Comparison of ENCODE assay signal across 8 cellular contexts in the genomic region with DNA sequence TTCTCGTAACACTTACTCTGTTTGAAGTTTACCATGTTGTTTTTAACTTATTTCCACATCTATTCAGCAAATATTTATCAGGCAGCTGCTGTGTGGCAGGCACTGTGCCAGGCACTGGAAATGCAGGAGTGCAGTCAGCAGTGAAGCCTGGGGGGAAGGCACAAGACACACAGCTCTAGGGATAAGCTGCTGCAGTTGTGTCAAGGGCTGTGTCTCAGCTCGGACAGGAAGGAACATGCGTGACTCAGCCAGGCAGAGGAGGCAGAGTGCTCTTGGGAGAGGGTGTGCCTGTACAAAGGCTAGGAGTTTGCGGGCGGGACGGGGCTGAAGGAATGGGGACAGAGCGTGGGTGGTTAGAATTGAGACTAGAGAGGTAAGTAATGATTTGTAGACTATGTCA. TPM values are rescaled to one million over a fixed set of nuclear protein-coding genes. Genes with fewer than 3 reads are reported as not detected.
A peak's percentile ranks its signal among the peaks of the same experiment; 100 is the strongest.
DNase-seq lines count a peak whose midpoint lies in the region; ATAC-seq and TF ChIP-seq lines count a peak whose summit lies in the region.

No MANE protein-coding gene starts in this region.

- H3K4me1 Mint-ChIP-seq in Calu3 (ENCODE audit: low read depth, unreplicated experiment), result peaks cover 31% of the 10 kb centered on the region
- peaks cover 6% of the 10 kb centered on the region for H3K4me1 Mint-ChIP-seq in Caco-2 (ENCODE audit: low read depth, unreplicated experiment)

- H3K27me3 ChIP-seq in foreskin keratinocyte (no peaks in the 10 kb centered on the region), WERI-Rb-1 (ENCODE audit: insufficient read depth, low read depth, severe bottlenecking) (no peaks in the 10 kb centered on the region), Caco-2 (replicated peaks; ENCODE audit: control insufficient read depth, insufficient read depth, low read length) (no peaks in the 10 kb centered on the region)

- H3K27me3 Mint-ChIP-seq in Calu3 (ENCODE audit: unreplicated experiment), result no peaks in the 10 kb centered on the region
- H3K27me3 Mint-ChIP-seq in Caco-2 (ENCODE audit: insufficient read depth, unreplicated experiment), result no peaks in the 10 kb centered on the region

- no peak overlapping the region for H3K4me3 ChIP-seq in WERI-Rb-1 (ENCODE audit: low read depth, low read length)
- no peak overlapping the region for H3K4me3 ChIP-seq in Caco-2 (ENCODE audit: low read depth, low read length)

- CTCF ChIA-PET in Calu3 (lab: Charles Lee), result interaction anchor here (1.1 to 1.6 kb wide), 5 partner anchors 16 to 436 kb away, joined by 3 to 7 read pairs (median 4); a partner anchor contains a TSS
- CTCF ChIA-PET in Caco-2 (lab: Charles Lee), result no interaction called here

- H3K36me3 Mint-ChIP-seq in Calu3 (ENCODE audit: insufficient read depth, unreplicated experiment) (peaks cover 12% of the 10 kb centered on the region), Caco-2 (ENCODE audit: insufficient read depth, unreplicated experiment) (no peaks in the 10 kb centered on the region)

- no peak for TF ChIP-seq CTCF in Calu3 (IDR thresholded peaks at IDR 0.05; ENCODE audit: unreplicated experiment)
- TF ChIP-seq CTCF in foreskin keratinocyte (conservative IDR thresholded peaks at IDR 0.05), result no peak
- no peak for TF ChIP-seq CTCF in WERI-Rb-1 (IDR thresholded peaks at IDR 0.05; ENCODE audit: low read depth, low read length)
- TF ChIP-seq CTCF in Caco-2 (IDR thresholded peaks at IDR 0.05; ENCODE audit: insufficient read depth in 1 of 2, low read depth in 1 of 2, low read length in 1 of 2, severe bottlenecking in 1 of 2, unreplicated experiment in 1 of 2), result no peak

- POLR2A ChIA-PET in Caco-2 (lab: Charles Lee), result interaction anchor here (1.2 kb wide), 1 partner anchor 25 kb away, joined by 3 read pairs; a partner anchor contains a TSS

- BruUV-seq in Calu3 (replicated peaks; lab: Mats Ljungman, UMichigan) (no TSS peak), Caco-2 (replicated peaks; lab: Mats Ljungman, UMichigan) (no TSS peak)

- H3K9me3 Mint-ChIP-seq in Calu3 (ENCODE audit: low read depth, unreplicated experiment), result no peaks in the 10 kb centered on the region
- no peaks in the 10 kb centered on the region for H3K9me3 Mint-ChIP-seq in Caco-2 (ENCODE audit: unreplicated experiment)

- H3K9me3 ChIP-seq in WERI-Rb-1 (ENCODE audit: severe bottlenecking), result no peaks in the 10 kb centered on the region
- no peaks in the 10 kb centered on the region for H3K9me3 ChIP-seq in Caco-2

- H3K4me3 Mint-ChIP-seq in Calu3 (ENCODE audit: low read depth, unreplicated experiment), result peak overlapping the region; percentile 14
- no peak overlapping the region for H3K4me3 Mint-ChIP-seq in Caco-2 (ENCODE audit: unreplicated experiment)

- H3K36me3 ChIP-seq in WERI-Rb-1, result peaks cover 31% of the 10 kb centered on the region
- H3K36me3 ChIP-seq in Caco-2 (ENCODE audit: control insufficient read depth, insufficient read depth, low read length), result no peaks in the 10 kb centered on the region

- H3K4me1 ChIP-seq in foreskin keratinocyte (peaks cover 26% of the 10 kb centered on the region), Caco-2 (peaks cover 3% of the 10 kb centered on the region; the same call in 1 of the 2 replicates)

- intact Hi-C loops in Calu3 (cut with micrococcal nuclease; ENCODE audit: unreplicated experiment), result loop anchor here (1.0 to 10.0 kb wide), 3 partner anchors 25 to 224 kb away; a partner anchor contains a TSS
- intact Hi-C loops in posterior vena cava (cut with DNase I), result loop anchor here in 1 of 2 donors (5.0 kb wide), 1 partner anchor 421 kb away; no protein-coding TSS in a partner anchor
- intact Hi-C loops in Caco-2 (cut with micrococcal nuclease; ENCODE audit: unreplicated experiment), result no loop called here

- ATAC-seq in SK-N-SH treated with all-trans-retinoic acid at 6 μM for 48 hours (peak; percentile 58), foreskin keratinocyte (peak; percentile 94), HG02623 (IDR thresholded peaks at IDR 0.05; ENCODE audit: unreplicated experiment) (no peak)

- DNase-seq in Calu3 (peak; percentile 72), foreskin keratinocyte (peak; percentile 70 to 84), posterior vena cava (ENCODE audit: low spot score) (peak; percentile 93), WERI-Rb-1 (no peak), Caco-2 (no peak), ecto neural progenitor cell (ENCODE audit: low spot score) (no peak)

- peak overlapping the region; percentile 53 for H3K27ac ChIP-seq in foreskin keratinocyte
- no peak overlapping the region for H3K27ac ChIP-seq in WERI-Rb-1

- H3K27ac Mint-ChIP-seq in Calu3 (ENCODE audit: unreplicated experiment), result peak overlapping the region; percentile 14
- no peak overlapping the region for H3K27ac Mint-ChIP-seq in Caco-2 (ENCODE audit: unreplicated experiment)

TF ChIP-seq in SK-N-SH treated with all-trans-retinoic acid at 6 μM for 48 hours, 23 proteins besides CTCF, POLR2A, EP300 and RAD21:
- no peak for TF ChIP-seq BACH2 (CRISPR knock-in tag; IDR thresholded peaks at IDR 0.05; ENCODE audit: borderline replicate concordance)
- TF ChIP-seq, protein P1, sequence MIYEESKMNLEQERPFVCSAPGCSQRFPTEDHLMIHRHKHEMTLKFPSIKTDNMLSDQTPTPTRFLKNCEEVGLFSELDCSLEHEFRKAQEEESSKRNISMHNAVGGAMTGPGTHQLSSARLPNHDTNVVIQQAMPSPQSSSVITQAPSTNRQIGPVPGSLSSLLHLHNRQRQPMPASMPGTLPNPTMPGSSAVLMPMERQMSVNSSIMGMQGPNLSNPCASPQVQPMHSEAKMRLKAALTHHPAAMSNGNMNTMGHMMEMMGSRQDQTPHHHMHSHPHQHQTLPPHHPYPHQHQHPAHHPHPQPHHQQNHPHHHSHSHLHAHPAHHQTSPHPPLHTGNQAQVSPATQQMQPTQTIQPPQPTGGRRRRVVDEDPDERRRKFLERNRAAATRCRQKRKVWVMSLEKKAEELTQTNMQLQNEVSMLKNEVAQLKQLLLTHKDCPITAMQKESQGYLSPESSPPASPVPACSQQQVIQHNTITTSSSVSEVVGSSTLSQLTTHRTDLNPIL (CRISPR knock-in tag; IDR thresholded peaks at IDR 0.05; ENCODE audit: low read depth), result no peak
- TF ChIP-seq OSR1 (CRISPR knock-in tag; IDR thresholded peaks at IDR 0.05), result no peak
- TF ChIP-seq ZNF70 (CRISPR knock-in tag; IDR thresholded peaks at IDR 0.05), result no peak
- no peak for TF ChIP-seq ZFP30 (CRISPR knock-in tag; IDR thresholded peaks at IDR 0.05)
- no peak for TF ChIP-seq GLIS3 (CRISPR knock-in tag; IDR thresholded peaks at IDR 0.05)
- TF ChIP-seq PPARA (CRISPR knock-in tag; IDR thresholded peaks at IDR 0.05; ENCODE audit: borderline replicate concordance), result no peak
- no peak for TF ChIP-seq ISL1 (CRISPR knock-in tag; IDR thresholded peaks at IDR 0.05)
- TF ChIP-seq RARB (CRISPR knock-in tag; IDR thresholded peaks at IDR 0.05), result no peak
- TF ChIP-seq CSDC2 (CRISPR knock-in tag; IDR thresholded peaks at IDR 0.05), result no peak
- no peak for TF ChIP-seq SNAI2 (CRISPR knock-in tag; IDR thresholded peaks at IDR 0.05)
- TF ChIP-seq, protein P2, sequence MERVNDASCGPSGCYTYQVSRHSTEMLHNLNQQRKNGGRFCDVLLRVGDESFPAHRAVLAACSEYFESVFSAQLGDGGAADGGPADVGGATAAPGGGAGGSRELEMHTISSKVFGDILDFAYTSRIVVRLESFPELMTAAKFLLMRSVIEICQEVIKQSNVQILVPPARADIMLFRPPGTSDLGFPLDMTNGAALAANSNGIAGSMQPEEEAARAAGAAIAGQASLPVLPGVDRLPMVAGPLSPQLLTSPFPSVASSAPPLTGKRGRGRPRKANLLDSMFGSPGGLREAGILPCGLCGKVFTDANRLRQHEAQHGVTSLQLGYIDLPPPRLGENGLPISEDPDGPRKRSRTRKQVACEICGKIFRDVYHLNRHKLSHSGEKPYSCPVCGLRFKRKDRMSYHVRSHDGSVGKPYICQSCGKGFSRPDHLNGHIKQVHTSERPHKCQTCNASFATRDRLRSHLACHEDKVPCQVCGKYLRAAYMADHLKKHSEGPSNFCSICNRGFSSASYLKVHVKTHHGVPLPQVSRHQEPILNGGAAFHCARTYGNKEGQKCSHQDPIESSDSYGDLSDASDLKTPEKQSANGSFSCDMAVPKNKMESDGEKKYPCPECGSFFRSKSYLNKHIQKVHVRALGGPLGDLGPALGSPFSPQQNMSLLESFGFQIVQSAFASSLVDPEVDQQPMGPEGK (CRISPR knock-in tag; IDR thresholded peaks at IDR 0.05; ENCODE audit: borderline replicate concordance), result no peak
- TF ChIP-seq, protein P3, sequence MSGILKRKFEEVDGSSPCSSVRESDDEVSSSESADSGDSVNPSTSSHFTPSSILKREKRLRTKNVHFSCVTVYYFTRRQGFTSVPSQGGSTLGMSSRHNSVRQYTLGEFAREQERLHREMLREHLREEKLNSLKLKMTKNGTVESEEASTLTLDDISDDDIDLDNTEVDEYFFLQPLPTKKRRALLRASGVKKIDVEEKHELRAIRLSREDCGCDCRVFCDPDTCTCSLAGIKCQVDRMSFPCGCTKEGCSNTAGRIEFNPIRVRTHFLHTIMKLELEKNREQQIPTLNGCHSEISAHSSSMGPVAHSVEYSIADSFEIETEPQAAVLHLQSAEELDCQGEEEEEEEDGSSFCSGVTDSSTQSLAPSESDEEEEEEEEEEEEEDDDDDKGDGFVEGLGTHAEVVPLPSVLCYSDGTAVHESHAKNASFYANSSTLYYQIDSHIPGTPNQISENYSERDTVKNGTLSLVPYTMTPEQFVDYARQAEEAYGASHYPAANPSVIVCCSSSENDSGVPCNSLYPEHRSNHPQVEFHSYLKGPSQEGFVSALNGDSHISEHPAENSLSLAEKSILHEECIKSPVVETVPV (CRISPR knock-in tag; IDR thresholded peaks at IDR 0.05), result no peak
TF ChIP-seq in SK-N-SH treated with all-trans-retinoic acid at 6 μM for 48 hours: peak in this region for 0.

RNA-seq across cellular contexts. Expression of a gene that starts 24.7 kb away (rescaled TPM):
- total RNA-seq in Calu3 (2022) (6.6 and 8.2 TPM in 2 replicates), foreskin keratinocyte (7.5 and 10.9 TPM in 2 replicates), posterior vena cava (1 to 10 TPM; 6.8 to 7.5 TPM), Caco-2 (2022) (14.4 and 15.9 TPM in 2 replicates)
- 5.9 and 7.7 TPM in 2 replicates for polyA plus RNA-seq in foreskin keratinocyte

Comparison
In these comparisons a context has a peak if more than half of its experiments do, and no peak if none do; other contexts are left out.
1. DNase-seq: peak in Calu3 (single experiment), foreskin keratinocyte (2 of 2) and posterior vena cava (single experiment); none in WERI-Rb-1 (single experiment), Caco-2 (0 of 2) and ecto neural progenitor cell (single experiment).